Comparison of ENCODE assay signal across 8 cellular contexts in the genomic region with DNA sequence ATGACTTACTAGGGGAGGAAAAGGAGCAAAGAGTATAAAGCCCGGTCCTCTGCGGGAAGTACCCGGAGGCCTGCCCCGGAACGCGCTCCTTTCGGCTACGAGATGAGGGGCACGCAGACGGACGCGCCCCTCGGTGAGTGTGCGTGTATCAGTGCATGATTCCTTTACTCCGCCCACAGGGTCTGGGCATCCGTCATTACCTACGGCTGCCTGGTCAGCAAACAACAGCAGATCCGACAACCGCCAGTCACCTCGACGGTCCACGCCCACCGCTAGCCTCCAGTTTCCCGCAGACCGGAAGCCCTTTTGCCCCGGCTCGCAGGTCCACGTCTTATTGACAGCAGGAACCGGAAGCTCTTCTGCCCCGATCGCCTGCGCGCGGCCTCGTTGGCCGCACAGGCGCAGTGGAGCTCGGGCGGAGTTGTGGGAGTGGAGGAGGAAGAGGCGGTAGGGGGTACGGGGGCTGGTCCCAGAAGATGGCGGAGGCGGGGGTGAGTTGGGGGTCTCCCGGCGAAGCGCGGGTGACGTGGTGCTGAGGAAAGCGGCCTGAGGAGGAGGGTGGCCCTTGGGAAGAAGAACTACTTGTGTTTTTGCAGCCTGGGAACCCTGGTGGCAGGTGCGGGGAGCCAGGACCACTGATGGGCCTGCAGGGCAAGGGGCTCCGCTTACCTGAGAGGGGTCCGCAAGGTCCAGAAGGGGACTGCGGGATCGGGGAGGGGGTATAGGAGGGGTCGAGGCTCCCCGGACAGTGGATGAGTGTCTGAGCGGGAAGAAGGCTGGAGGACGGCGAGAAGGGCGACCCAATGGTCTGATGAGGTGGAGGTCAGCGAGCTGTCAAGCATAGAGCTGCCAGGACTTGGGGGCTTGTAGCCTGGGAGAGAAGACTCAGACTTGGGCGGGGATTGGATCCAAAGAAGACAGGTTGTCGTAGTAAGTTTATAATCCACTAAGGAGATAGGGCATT. TPM values are rescaled to one million over a fixed set of nuclear protein-coding genes. Genes with fewer than 3 reads are reported as not detected.
DNase-seq lines count a peak whose midpoint lies in the region; ATAC-seq and TF ChIP-seq lines count a peak whose summit lies in the region.

A gene (plus strand): TSS at position 421 of the 964 bp plus-strand sequence. CDS start 8,086 bp downstream, outside the sequence.

- POLR2A ChIA-PET in OCI-LY7 (lab: Charles Lee) = interaction anchor here (0.7 to 3.3 kb wide), 7 partner anchors 9 to 95 kb away, joined by 3 to 22 read pairs (median 3); no protein-coding TSS in a partner anchor

- no TSS peak for BruUV-seq in OCI-LY7 (replicated peaks; lab: Mats Ljungman, UMichigan)

- peak within 1 kb of the TSS; percentile 82 for H3K4me2 ChIP-seq in OCI-LY7 (ENCODE audit: low read length)

- CTCF ChIA-PET in OCI-LY7 (lab: Charles Lee; ENCODE audit: unreplicated experiment) = no interaction called here

- no peaks in the 10 kb centered on the region for H3K9me3 ChIP-seq in OCI-LY7 (ENCODE audit: low read length)

- H4K20me1 ChIP-seq in OCI-LY7 (ENCODE audit: insufficient read depth, low read length) = peaks cover 11% of the 10 kb centered on the region; the same call in 1 of the 2 replicates

- H3K4me3 ChIP-seq in OCI-LY7 (ENCODE audit: low read depth, low read length, poor library complexity, severe bottlenecking) (peak within 1 kb of the TSS; percentile 92), epithelial cell of esophagus (ENCODE audit: low read length) (peak within 1 kb of the TSS; percentile 92)

- no peaks in the 10 kb centered on the region for H3K9me2 ChIP-seq in OCI-LY7 (ENCODE audit: insufficient read depth, low read length)

- H2AFZ ChIP-seq in OCI-LY7 (ENCODE audit: low read length) = peak within 1 kb of the TSS; percentile 98

- DNase-seq in DMS114 treated with DMSO at 0.1 percent for 48 hours (lab: John Stamatoyannopoulos, UW; ENCODE audit: unreplicated experiment) = peak; percentile 89
- peak; percentile 64 for DNase-seq in HuH-7.5 (ENCODE audit: low spot score)
- DNase-seq in OCI-LY7 (ENCODE audit: low spot score) = peak; percentile 94
- peak; percentile 71 for DNase-seq in activated T-cell treated with anti-CD3 and anti-CD28 coated beads for 1 hour (ENCODE audit: low read depth)
- peak; percentile 97 for DNase-seq in epithelial cell of esophagus (ENCODE audit: low read depth)
- peak; percentile 95 for DNase-seq in mucosa of gallbladder (ENCODE audit: low spot score)
- peak; percentile 64 to 82 for DNase-seq in stimulated activated CD8-positive, alpha-beta memory T cell treated with anti-CD3 and anti-CD28 coated beads, Interleukin-4, amount 100 ng/mL, for 4 hours (ENCODE audit: low read depth in 2 of 2, low spot score in 1 of 2)

- no peaks in the 10 kb centered on the region for H3K36me3 ChIP-seq in OCI-LY7 (ENCODE audit: insufficient read depth, low read length)

- peak; percentile 98 for ATAC-seq in GM21526 (IDR thresholded peaks at IDR 0.05; ENCODE audit: low FRiP score, unreplicated experiment)

- no peak within 1 kb of the TSS for H3K27ac ChIP-seq in OCI-LY7 (ENCODE audit: low read depth, low read length, poor library complexity, severe bottlenecking)

- peaks cover 16% of the 10 kb centered on the region for H3K4me1 ChIP-seq in OCI-LY7 (ENCODE audit: insufficient read depth, low read length, poor library complexity, severe bottlenecking)

- peaks cover 33% of the 10 kb centered on the region for H3K79me2 ChIP-seq in OCI-LY7 (ENCODE audit: insufficient read depth, low read depth, low read length)

- TF ChIP-seq CTCF in OCI-LY7 (conservative IDR thresholded peaks at IDR 0.05; ENCODE audit: low read length) (no peak), epithelial cell of esophagus (IDR thresholded peaks at IDR 0.05; ENCODE audit: insufficient read depth, low read depth, low read length, missing control alignments) (peak; percentile 38)

- intact Hi-C loops in OCI-LY7 (cut with micrococcal nuclease; ENCODE audit: unreplicated experiment) = no loop called here

RNA-seq across cellular contexts. Expression of the gene that starts here (rescaled TPM):
- 3.4 and 5.9 TPM in 2 replicates for total RNA-seq in OCI-LY7 (2014; rRNA removed; shearing (Covaris generic))
- 17.4 and 21.2 TPM in 2 replicates for total RNA-seq in OCI-LY7 (2022)
- 42.7 TPM for total RNA-seq in mucosa of gallbladder
